ENCODE assay signal across 1 cellular context in genomic region chr5:177606071-177607051, GRCh38.
TF ChIP-seq lines count a peak whose summit lies in the region.

No MANE protein-coding gene starts in this region.

TF ChIP-seq in K562, 482 proteins besides CTCF, POLR2A, EP300 and RAD21:
- TF ChIP-seq ELF4 (CRISPR knock-in tag; IDR thresholded peaks at IDR 0.05): no peak
- no peak for TF ChIP-seq ARID3A (IDR thresholded peaks at IDR 0.05; ENCODE audit: borderline replicate concordance, low read depth, low read length)
- no peak for TF ChIP-seq ZNF76 (CRISPR knock-in tag; IDR thresholded peaks at IDR 0.05; ENCODE audit: borderline replicate concordance)
- no peak for TF ChIP-seq ZBTB7A (IDR thresholded peaks at IDR 0.05; ENCODE audit: borderline replicate concordance, control insufficient read depth, low read depth, low read length)
- no peak for TF ChIP-seq SNIP1 (IDR thresholded peaks at IDR 0.05; ENCODE audit: low read depth)
- no peak for TF ChIP-seq ADNP (tag; IDR thresholded peaks at IDR 0.05)
- TF ChIP-seq KDM2B (CRISPR knock-in tag; IDR thresholded peaks at IDR 0.05): no peak
- TF ChIP-seq RBM17 (IDR thresholded peaks at IDR 0.05; ENCODE audit: borderline replicate concordance, low read depth, low read length): no peak
